8 cellular contexts compared by ENCODE assay signal in genomic region chr12:10365716-10366433, GRCh38. TPM values are rescaled to one million over a fixed set of nuclear protein-coding genes. Genes with fewer than 3 reads are reported as not detected.
DNase-seq lines count a peak whose midpoint lies in the region; ATAC-seq, FAIRE-seq and TF ChIP-seq lines count a peak whose summit lies in the region.

No MANE protein-coding gene starts in this region.

- ATAC-seq in HepG2, result no peak
- ATAC-seq in upper lobe of right lung, result no peak

- in situ Hi-C loops in HepG2 (cut with HindIII; ENCODE audit: extremely low pct_ligation_motif_present, low pct_unique_long_range_greater_than_20kb), result no loop called here

- H3K27ac Mint-ChIP-seq in MCF 10A (ENCODE audit: low read depth, unreplicated experiment), result no peak overlapping the region
- H3K27ac Mint-ChIP-seq in activated T-helper 1 cell treated with anti-CD3 and anti-CD28 coated beads, Interleukin-12 subunit alpha, Interleukin-12 subunit beta, Interleukin-2, Interleukin-4 antibody, amounts not matched to agents 30 ng/mL and 10 ng/mL and 1 ng/mL, durations not matched to agents 14 hours and 24 hours and 36 hours, result no peak overlapping the region

- H3K4me3 ChIP-seq in breast epithelium (peak overlapping the region; percentile 60 to 88 (median 68)), HepG2 (replicated peaks in 1 of 3; ENCODE audit: insufficient read depth in 1 of 3, low read depth in 2 of 3, low read length in 3 of 3) (peak overlapping the region; percentile 74 to 82 (median 78)), upper lobe of right lung (peak overlapping the region; percentile 69)

- WGBS in adipose tissue, 3 donors, result 30 to 42% (median 40%) methylated on average over 5 of the region's 5 CpGs
- WGBS in HepG2 (ENCODE audit: low lambda C conversion rate), result 21% methylated on average over 5 of the region's 5 CpGs

- H3K27me3 Mint-ChIP-seq in MCF 10A (ENCODE audit: insufficient read depth, unreplicated experiment), result no peaks in the 10 kb centered on the region
- H3K27me3 Mint-ChIP-seq in activated T-helper 1 cell treated with anti-CD3 and anti-CD28 coated beads, Interleukin-12 subunit alpha, Interleukin-12 subunit beta, Interleukin-2, Interleukin-4 antibody, amounts not matched to agents 30 ng/mL and 10 ng/mL and 1 ng/mL, durations not matched to agents 14 hours and 24 hours and 36 hours (ENCODE audit: insufficient read depth), result peaks cover 33% of the 10 kb centered on the region

- peak overlapping the region; percentile 84 for H3K4me2 ChIP-seq in HepG2 (ENCODE audit: low read depth, low read length)

- DNase-seq in breast epithelium (ENCODE audit: low spot score in 2 of 2), result no peak
- DNase-seq in MCF 10A (ENCODE audit: unreplicated experiment), result no peak
- DNase-seq in HepG2 (ENCODE audit: low spot score), result no peak
- no peak for DNase-seq in upper lobe of right lung
- no peak for DNase-seq in activated T-helper 1 cell treated with anti-CD3 and anti-CD28 coated beads, Interleukin-12 subunit alpha, Interleukin-12 subunit beta, Interleukin-2, Interleukin-4 antibody, amounts not matched to agents 30 ng/mL and 10 ng/mL and 1 ng/mL, durations not matched to agents 14 hours and 24 hours and 36 hours (ENCODE audit: low spot score)
- DNase-seq in NCI-H1694 treated with DMSO at 0.1 percent for 48 hours (lab: John Stamatoyannopoulos, UW), result no peak
- DNase-seq in NCI-H82 treated with DMSO at 0.1 percent for 48 hours (lab: John Stamatoyannopoulos, UW; ENCODE audit: unreplicated experiment), result no peak

- no peaks in the 10 kb centered on the region for H3K79me2 ChIP-seq in HepG2 (ENCODE audit: insufficient read depth, low read length)

- POLR2A ChIA-PET in MCF 10A (lab: Yijun Ruan, JAX), result interaction anchor here (0.6 to 5.9 kb wide), 21 partner anchors 9 to 358 kb away, joined by 3 to 135 read pairs (median 4); partner anchors contain the start of genes GABARAPL1, KLRC3 and YBX3
- POLR2A ChIA-PET in HepG2 (lab: Yijun Ruan, JAX), result interaction anchor here (0.7 kb wide), 1 partner anchor 806 kb away, joined by 4 read pairs; no protein-coding TSS in a partner anchor

- peaks cover 8% of the 10 kb centered on the region for H3K9me3 Mint-ChIP-seq in MCF 10A (ENCODE audit: unreplicated experiment)
- H3K9me3 Mint-ChIP-seq in activated T-helper 1 cell treated with anti-CD3 and anti-CD28 coated beads, Interleukin-12 subunit alpha, Interleukin-12 subunit beta, Interleukin-2, Interleukin-4 antibody, amounts not matched to agents 30 ng/mL and 10 ng/mL and 1 ng/mL, durations not matched to agents 14 hours and 24 hours and 36 hours, result peaks cover 6% of the 10 kb centered on the region

- H3K9me3 ChIP-seq in breast epithelium (no peaks in the 10 kb centered on the region), HepG2 (ENCODE audit: low read length) (no peaks in the 10 kb centered on the region), upper lobe of right lung (no peaks in the 10 kb centered on the region)

- peaks cover 20% of the 10 kb centered on the region for H3K36me3 Mint-ChIP-seq in MCF 10A (ENCODE audit: insufficient read depth, unreplicated experiment)
- H3K36me3 Mint-ChIP-seq in activated T-helper 1 cell treated with anti-CD3 and anti-CD28 coated beads, Interleukin-12 subunit alpha, Interleukin-12 subunit beta, Interleukin-2, Interleukin-4 antibody, amounts not matched to agents 30 ng/mL and 10 ng/mL and 1 ng/mL, durations not matched to agents 14 hours and 24 hours and 36 hours (ENCODE audit: low read depth), result no peaks in the 10 kb centered on the region

- no peak for TF ChIP-seq RAD21 in HepG2 (CRISPR knock-in tag; IDR thresholded peaks at IDR 0.05)

- BruUV-seq in MCF 10A (replicated peaks; lab: Mats Ljungman, UMichigan), result no TSS peak
- BruUV-seq in HepG2 (replicated peaks; lab: Mats Ljungman, UMichigan), result no TSS peak

- H3K27me3 ChIP-seq in breast epithelium (no peaks in the 10 kb centered on the region), HepG2 (ENCODE audit: control insufficient read depth in 1 of 2, insufficient read depth in 2 of 2, low read length in 2 of 2) (no peaks in the 10 kb centered on the region; a peak in 1 of 5 replicates), upper lobe of right lung (no peaks in the 10 kb centered on the region)

- H3K9ac ChIP-seq in HepG2 (ENCODE audit: insufficient read depth, low read depth, low read length), result peak overlapping the region; percentile 64; the same call in 1 of the 2 replicates

- peak overlapping the region; percentile 97 for H3K27ac ChIP-seq in breast epithelium
- peak overlapping the region; percentile 49 for H3K27ac ChIP-seq in adipose tissue (ENCODE audit: low read depth, low read length)
- no peak overlapping the region for H3K27ac ChIP-seq in HepG2 (ENCODE audit: extremely low read length, insufficient read depth, low read length)
- peak overlapping the region; percentile 93 for H3K27ac ChIP-seq in upper lobe of right lung

- H3K4me3 Mint-ChIP-seq in MCF 10A (ENCODE audit: unreplicated experiment), result no peak overlapping the region
- no peak overlapping the region for H3K4me3 Mint-ChIP-seq in activated T-helper 1 cell treated with anti-CD3 and anti-CD28 coated beads, Interleukin-12 subunit alpha, Interleukin-12 subunit beta, Interleukin-2, Interleukin-4 antibody, amounts not matched to agents 30 ng/mL and 10 ng/mL and 1 ng/mL, durations not matched to agents 14 hours and 24 hours and 36 hours

- TF ChIP-seq EP300 in HepG2 (IDR thresholded peaks at IDR 0.05; ENCODE audit: low read depth in 2 of 2, low read length in 2 of 2), result no peak
- no peak for TF ChIP-seq EP300 in HepG2 (CRISPR knock-in tag; IDR thresholded peaks at IDR 0.05; ENCODE audit: borderline replicate concordance)

- peak overlapping the region; percentile 100 for H2AFZ ChIP-seq in HepG2 (ENCODE audit: low read length)

- H4K20me1 ChIP-seq in HepG2 (ENCODE audit: insufficient read depth, low read length), result no peaks in the 10 kb centered on the region

- intact Hi-C loops in breast epithelium (cut with DNase I; ENCODE audit: low total_unique reads), result no loop called here
- intact Hi-C loops in MCF 10A (cut with micrococcal nuclease), result loop anchor here (2.0 kb wide), 3 partner anchors 27 to 131 kb away; no protein-coding TSS in a partner anchor
- intact Hi-C loops in HepG2 (cut with micrococcal nuclease; ENCODE audit: unreplicated experiment), result loop anchor here (1.0 to 5.0 kb wide), 2 partner anchors 46 to 196 kb away; no protein-coding TSS in a partner anchor
- intact Hi-C loops in upper lobe of right lung (cut with DNase I), result no loop called here
- intact Hi-C loops in activated T-helper 1 cell treated with anti-CD3 and anti-CD28 coated beads, Interleukin-12 subunit alpha, Interleukin-12 subunit beta, Interleukin-2, Interleukin-4 antibody, amounts not matched to agents 30 ng/mL and 10 ng/mL and 1 ng/mL, durations not matched to agents 14 hours and 24 hours and 36 hours (cut with micrococcal nuclease), result loop anchor here (1.0 to 2.0 kb wide), 3 partner anchors 46 to 153 kb away; partner anchors contain the start of gene GABARAPL1

- TF ChIP-seq CTCF in breast epithelium (IDR thresholded peaks at IDR 0.05), result no peak
- TF ChIP-seq CTCF in MCF 10A (IDR thresholded peaks at IDR 0.05; ENCODE audit: unreplicated experiment), result no peak
- no peak for TF ChIP-seq CTCF in HepG2 (CRISPR knock-in tag; IDR thresholded peaks at IDR 0.05)
- TF ChIP-seq CTCF in upper lobe of right lung (IDR thresholded peaks at IDR 0.05), result peak; percentile 13

- FAIRE-seq in HepG2 (lab: Jason Lieb, UNC), result no peak

- CTCF ChIA-PET in MCF 10A (lab: Yijun Ruan, JAX), result interaction anchor here (0.6 to 4.6 kb wide), 29 partner anchors 10 to 808 kb away, joined by 3 to 35 read pairs (median 4); partner anchors contain the start of gene CLEC7A
- CTCF ChIA-PET in HepG2 (lab: Yijun Ruan, JAX; ENCODE audit: low intra/inter-chr PET ratio, low total read pairs), result no interaction called here

- peaks cover 19% of the 10 kb centered on the region for H3K4me1 Mint-ChIP-seq in MCF 10A (ENCODE audit: insufficient read depth, unreplicated experiment)
- no peaks in the 10 kb centered on the region for H3K4me1 Mint-ChIP-seq in activated T-helper 1 cell treated with anti-CD3 and anti-CD28 coated beads, Interleukin-12 subunit alpha, Interleukin-12 subunit beta, Interleukin-2, Interleukin-4 antibody, amounts not matched to agents 30 ng/mL and 10 ng/mL and 1 ng/mL, durations not matched to agents 14 hours and 24 hours and 36 hours (ENCODE audit: low read depth)

- TF ChIP-seq POLR2A in breast epithelium (IDR thresholded peaks at IDR 0.05) (no peak), HepG2 (IDR thresholded peaks at IDR 0.05; ENCODE audit: insufficient read depth in 1 of 2, low read depth in 2 of 2, low read length in 2 of 2) (no peak)

- H3K4me1 ChIP-seq in breast epithelium (peaks cover 0 to 6% of the 10 kb centered on the region in 2 donors), HepG2 (ENCODE audit: insufficient read depth, low read length) (peaks cover 24% of the 10 kb centered on the region), upper lobe of right lung (peaks cover 22% of the 10 kb centered on the region)

- H3K36me3 ChIP-seq in breast epithelium (no peaks in the 10 kb centered on the region), HepG2 (replicated peaks in 1 of 2; ENCODE audit: control insufficient read depth in 1 of 2, insufficient read depth in 2 of 2, low read length in 2 of 2) (no peaks in the 10 kb centered on the region), upper lobe of right lung (no peaks in the 10 kb centered on the region)

RNA-seq across cellular contexts. Expression of gene KLRK1, which starts 24.0 kb away (rescaled TPM):
- total RNA-seq in breast epithelium (1 to 10 TPM; 2.6 to 7.0 (median 3.8) TPM), MCF 10A (2022) (0.54 and 2.3 TPM in 2 replicates), HepG2 (2016; rRNA removed; fragmentation: Illumina TruSeq; extraction: Trizol) (not detected in 2 replicates), upper lobe of right lung (8.1 TPM)
- polyA plus RNA-seq in adipose tissue (1 to 10 TPM in 2 of 3 donors, under 1 TPM in 1; 0.84 to 2.0 (median 1.6) TPM), HepG2 (2011; rRNA removed) (0.07 TPM in 1 of 2 replicates, not detected in the other)
- not detected in 2 replicates for total RNA-seq in HepG2 (2016; cell fraction: cytosol; rRNA removed; fragmentation: Illumina TruSeq; extraction: Trizol; ENCODE audit: low read depth)
- not detected in 2 replicates for total RNA-seq in HepG2 (2016; cell fraction: insoluble cytoplasmic fraction; rRNA removed; fragmentation: Illumina TruSeq; extraction: Trizol)
- total RNA-seq in HepG2 (2016; cell fraction: membrane; rRNA removed; fragmentation: Illumina TruSeq; extraction: Trizol), result not detected in 2 replicates
- total RNA-seq in HepG2 (2016; cell fraction: nucleus; rRNA removed; fragmentation: Illumina TruSeq; extraction: Trizol), result not detected in 2 replicates
- 0.04 TPM in 1 of 2 replicates, not detected in the other for polyA plus RNA-seq in HepG2 (2011; cell fraction: cytosol; rRNA removed)
- 0.13 and 0.29 TPM in 2 replicates for polyA plus RNA-seq in HepG2 (2011; cell fraction: nucleus; rRNA removed)
- polyA plus RNA-seq in HepG2 (2012), result 0.09 TPM in 1 of 2 replicates, not detected in the other
- polyA plus RNA-seq in HepG2 (2016; cell fraction: cytosol; fragmentation: Illumina TruSeq; extraction: Trizol; ENCODE audit: low read depth), result not detected in 2 replicates
- polyA plus RNA-seq in HepG2 (2016; cell fraction: insoluble cytoplasmic fraction; fragmentation: Illumina TruSeq; extraction: Trizol; ENCODE audit: low read depth), result not detected in 2 replicates
- polyA plus RNA-seq in HepG2 (2016; cell fraction: membrane; fragmentation: Illumina TruSeq; extraction: Trizol; ENCODE audit: low read depth), result not detected in 2 replicates
- polyA plus RNA-seq in HepG2 (2016; cell fraction: nucleus; fragmentation: Illumina TruSeq; extraction: Trizol; ENCODE audit: insufficient read depth, low read depth), result not detected in 2 replicates
- polyA minus RNA-seq in HepG2 (2011; rRNA and poly(A)+ RNA removed; ENCODE audit: low replicate concordance), result 72.8 TPM in 1 of 2 replicates, not detected in the other
- not detected in 2 replicates for polyA minus RNA-seq in HepG2 (2011; cell fraction: cytosol; rRNA and poly(A)+ RNA removed)
- not detected in 2 replicates for polyA minus RNA-seq in HepG2 (2011; cell fraction: nucleus; rRNA and poly(A)+ RNA removed)
- not detected in 2 replicates for total RNA-seq in activated T-helper 1 cell treated with anti-CD3 and anti-CD28 coated beads, Interleukin-12 subunit alpha, Interleukin-12 subunit beta, Interleukin-2, Interleukin-4 antibody, amounts not matched to agents 30 ng/mL and 10 ng/mL and 1 ng/mL, durations not matched to agents 14 hours and 24 hours and 36 hours

RNA-seq across cellular contexts. Expression of gene KLRC4, which starts 43.7 kb away (rescaled TPM):
- total RNA-seq in breast epithelium, result 1 to 10 TPM in 1 of 3 donors, under 1 TPM in 1, not detected in 1; 0.66 to 1.5 TPM
- 0.66 and 0.84 TPM in 2 replicates for total RNA-seq in MCF 10A (2022)
- polyA plus RNA-seq in adipose tissue, result under 1 TPM in 1 of 3 donors, not detected in 2; 0.18 TPM
- total RNA-seq in HepG2 (2016; rRNA removed; fragmentation: Illumina TruSeq; extraction: Trizol), result not detected in 2 replicates
- not detected in 2 replicates for total RNA-seq in HepG2 (2016; cell fraction: cytosol; rRNA removed; fragmentation: Illumina TruSeq; extraction: Trizol; ENCODE audit: low read depth)
- not detected in 2 replicates for total RNA-seq in HepG2 (2016; cell fraction: insoluble cytoplasmic fraction; rRNA removed; fragmentation: Illumina TruSeq; extraction: Trizol)
- not detected in 2 replicates for total RNA-seq in HepG2 (2016; cell fraction: membrane; rRNA removed; fragmentation: Illumina TruSeq; extraction: Trizol)
- not detected in 2 replicates for total RNA-seq in HepG2 (2016; cell fraction: nucleus; rRNA removed; fragmentation: Illumina TruSeq; extraction: Trizol)
- 0.09 TPM in 1 of 2 replicates, not detected in the other for polyA plus RNA-seq in HepG2 (2011; rRNA removed)
- polyA plus RNA-seq in HepG2 (2011; cell fraction: cytosol; rRNA removed), result not detected in 2 replicates
- 0.19 TPM in 1 of 2 replicates, not detected in the other for polyA plus RNA-seq in HepG2 (2011; cell fraction: nucleus; rRNA removed)
- not detected in 2 replicates for polyA plus RNA-seq in HepG2 (2012)
- not detected in 2 replicates for polyA plus RNA-seq in HepG2 (2016; cell fraction: cytosol; fragmentation: Illumina TruSeq; extraction: Trizol; ENCODE audit: low read depth)
- not detected in 2 replicates for polyA plus RNA-seq in HepG2 (2016; cell fraction: insoluble cytoplasmic fraction; fragmentation: Illumina TruSeq; extraction: Trizol; ENCODE audit: low read depth)
- polyA plus RNA-seq in HepG2 (2016; cell fraction: membrane; fragmentation: Illumina TruSeq; extraction: Trizol; ENCODE audit: low read depth), result not detected in 2 replicates
- not detected in 2 replicates for polyA plus RNA-seq in HepG2 (2016; cell fraction: nucleus; fragmentation: Illumina TruSeq; extraction: Trizol; ENCODE audit: insufficient read depth, low read depth)
- polyA minus RNA-seq in HepG2 (2011; rRNA and poly(A)+ RNA removed; ENCODE audit: low replicate concordance), result 3.4 TPM in 1 of 2 replicates, not detected in the other
- not detected in 2 replicates for polyA minus RNA-seq in HepG2 (2011; cell fraction: cytosol; rRNA and poly(A)+ RNA removed)
- polyA minus RNA-seq in HepG2 (2011; cell fraction: nucleus; rRNA and poly(A)+ RNA removed), result 0.50 and 0.90 TPM in 2 replicates
- 1.9 TPM for total RNA-seq in upper lobe of right lung
- total RNA-seq in activated T-helper 1 cell treated with anti-CD3 and anti-CD28 coated beads, Interleukin-12 subunit alpha, Interleukin-12 subunit beta, Interleukin-2, Interleukin-4 antibody, amounts not matched to agents 30 ng/mL and 10 ng/mL and 1 ng/mL, durations not matched to agents 14 hours and 24 hours and 36 hours, result not detected in 2 replicates

RNA-seq across cellular contexts. Expression of gene KLRC3, which starts 54.5 kb away (rescaled TPM):
- not detected for total RNA-seq in breast epithelium
- total RNA-seq in MCF 10A (2022), result 0.81 and 2.3 TPM in 2 replicates
- polyA plus RNA-seq in adipose tissue, result under 1 TPM in 2 of 3 donors, not detected in 1; 0.17 to 0.27 TPM
- total RNA-seq in HepG2 (2016; rRNA removed; fragmentation: Illumina TruSeq; extraction: Trizol), result not detected in 2 replicates
- total RNA-seq in HepG2 (2016; cell fraction: cytosol; rRNA removed; fragmentation: Illumina TruSeq; extraction: Trizol; ENCODE audit: low read depth), result not detected in 2 replicates
- not detected in 2 replicates for total RNA-seq in HepG2 (2016; cell fraction: insoluble cytoplasmic fraction; rRNA removed; fragmentation: Illumina TruSeq; extraction: Trizol)
- not detected in 2 replicates for total RNA-seq in HepG2 (2016; cell fraction: membrane; rRNA removed; fragmentation: Illumina TruSeq; extraction: Trizol)
- total RNA-seq in HepG2 (2016; cell fraction: nucleus; rRNA removed; fragmentation: Illumina TruSeq; extraction: Trizol), result not detected in 2 replicates
- polyA plus RNA-seq in HepG2 (2011; rRNA removed), result not detected in 2 replicates
- polyA plus RNA-seq in HepG2 (2011; cell fraction: cytosol; rRNA removed), result not detected in 2 replicates
- not detected in 2 replicates for polyA plus RNA-seq in HepG2 (2011; cell fraction: nucleus; rRNA removed)
- not detected in 2 replicates for polyA plus RNA-seq in HepG2 (2012)
- polyA plus RNA-seq in HepG2 (2016; cell fraction: cytosol; fragmentation: Illumina TruSeq; extraction: Trizol; ENCODE audit: low read depth), result not detected in 2 replicates
- polyA plus RNA-seq in HepG2 (2016; cell fraction: insoluble cytoplasmic fraction; fragmentation: Illumina TruSeq; extraction: Trizol; ENCODE audit: low read depth), result not detected in 2 replicates
- polyA plus RNA-seq in HepG2 (2016; cell fraction: membrane; fragmentation: Illumina TruSeq; extraction: Trizol; ENCODE audit: low read depth), result not detected in 2 replicates
- not detected in 2 replicates for polyA plus RNA-seq in HepG2 (2016; cell fraction: nucleus; fragmentation: Illumina TruSeq; extraction: Trizol; ENCODE audit: insufficient read depth, low read depth)
- 5.8 TPM in 1 of 2 replicates, not detected in the other for polyA minus RNA-seq in HepG2 (2011; rRNA and poly(A)+ RNA removed; ENCODE audit: low replicate concordance)
- not detected in 2 replicates for polyA minus RNA-seq in HepG2 (2011; cell fraction: cytosol; rRNA and poly(A)+ RNA removed)
- not detected in 2 replicates for polyA minus RNA-seq in HepG2 (2011; cell fraction: nucleus; rRNA and poly(A)+ RNA removed)
- total RNA-seq in upper lobe of right lung, result not detected
- total RNA-seq in activated T-helper 1 cell treated with anti-CD3 and anti-CD28 coated beads, Interleukin-12 subunit alpha, Interleukin-12 subunit beta, Interleukin-2, Interleukin-4 antibody, amounts not matched to agents 30 ng/mL and 10 ng/mL and 1 ng/mL, durations not matched to agents 14 hours and 24 hours and 36 hours, result not detected in 2 replicates

RNA-seq across cellular contexts. Expression of gene KLRD1, which starts 58.2 kb away (rescaled TPM):
- 1 to 10 TPM in 2 of 3 donors, under 1 TPM in 1; 0.96 to 2.5 (median 2.3) TPM for total RNA-seq in breast epithelium
- not detected in 2 replicates for total RNA-seq in MCF 10A (2022)
- polyA plus RNA-seq in adipose tissue, result 1 to 10 TPM in 1 of 3 donors, under 1 TPM in 2; 0.16 to 1.3 (median 0.42) TPM
- not detected in 2 replicates for total RNA-seq in HepG2 (2016; rRNA removed; fragmentation: Illumina TruSeq; extraction: Trizol)
- total RNA-seq in HepG2 (2016; cell fraction: cytosol; rRNA removed; fragmentation: Illumina TruSeq; extraction: Trizol; ENCODE audit: low read depth), result not detected in 2 replicates
- not detected in 2 replicates for total RNA-seq in HepG2 (2016; cell fraction: insoluble cytoplasmic fraction; rRNA removed; fragmentation: Illumina TruSeq; extraction: Trizol)
- not detected in 2 replicates for total RNA-seq in HepG2 (2016; cell fraction: membrane; rRNA removed; fragmentation: Illumina TruSeq; extraction: Trizol)
- not detected in 2 replicates for total RNA-seq in HepG2 (2016; cell fraction: nucleus; rRNA removed; fragmentation: Illumina TruSeq; extraction: Trizol)
- polyA plus RNA-seq in HepG2 (2011; rRNA removed), result 0.01 TPM in 2 replicates
- polyA plus RNA-seq in HepG2 (2011; cell fraction: cytosol; rRNA removed), result 0.01 TPM in 1 of 2 replicates, not detected in the other
- polyA plus RNA-seq in HepG2 (2011; cell fraction: nucleus; rRNA removed), result 0.02 TPM in 1 of 2 replicates, not detected in the other
- polyA plus RNA-seq in HepG2 (2012), result 0.08 TPM in 1 of 2 replicates, not detected in the other
- polyA plus RNA-seq in HepG2 (2016; cell fraction: cytosol; fragmentation: Illumina TruSeq; extraction: Trizol; ENCODE audit: low read depth), result not detected in 2 replicates
- polyA plus RNA-seq in HepG2 (2016; cell fraction: insoluble cytoplasmic fraction; fragmentation: Illumina TruSeq; extraction: Trizol; ENCODE audit: low read depth), result not detected in 2 replicates
- not detected in 2 replicates for polyA plus RNA-seq in HepG2 (2016; cell fraction: membrane; fragmentation: Illumina TruSeq; extraction: Trizol; ENCODE audit: low read depth)
- polyA plus RNA-seq in HepG2 (2016; cell fraction: nucleus; fragmentation: Illumina TruSeq; extraction: Trizol; ENCODE audit: insufficient read depth, low read depth), result not detected in 2 replicates
- polyA minus RNA-seq in HepG2 (2011; rRNA and poly(A)+ RNA removed; ENCODE audit: low replicate concordance), result 0.02 TPM in 1 of 2 replicates, not detected in the other
- polyA minus RNA-seq in HepG2 (2011; cell fraction: cytosol; rRNA and poly(A)+ RNA removed), result not detected in 2 replicates
- polyA minus RNA-seq in HepG2 (2011; cell fraction: nucleus; rRNA and poly(A)+ RNA removed), result 0.26 and 0.37 TPM in 2 replicates
- 13.3 TPM for total RNA-seq in upper lobe of right lung
- 2.5 and 2.7 TPM in 2 replicates for total RNA-seq in activated T-helper 1 cell treated with anti-CD3 and anti-CD28 coated beads, Interleukin-12 subunit alpha, Interleukin-12 subunit beta, Interleukin-2, Interleukin-4 antibody, amounts not matched to agents 30 ng/mL and 10 ng/mL and 1 ng/mL, durations not matched to agents 14 hours and 24 hours and 36 hours

Comparison
In these comparisons a context has a peak if more than half of its experiments do, and no peak if none do; other contexts are left out.
1. intact Hi-C loops: an anchor here in MCF 10A (2.0 kb wide), HepG2 (1.0 to 5.0 kb wide) and activated T-helper 1 cell treated with anti-CD3 and anti-CD28 coated beads, Interleukin-12 subunit alpha, Interleukin-12 subunit beta, Interleukin-2, Interleukin-4 antibody, amounts not matched to agents 30 ng/mL and 10 ng/mL and 1 ng/mL, durations not matched to agents 14 hours and 24 hours and 36 hours (1.0 to 2.0 kb wide); none called in breast epithelium and upper lobe of right lung.